1 cellular context compared by ENCODE assay signal in the genomic region with DNA sequence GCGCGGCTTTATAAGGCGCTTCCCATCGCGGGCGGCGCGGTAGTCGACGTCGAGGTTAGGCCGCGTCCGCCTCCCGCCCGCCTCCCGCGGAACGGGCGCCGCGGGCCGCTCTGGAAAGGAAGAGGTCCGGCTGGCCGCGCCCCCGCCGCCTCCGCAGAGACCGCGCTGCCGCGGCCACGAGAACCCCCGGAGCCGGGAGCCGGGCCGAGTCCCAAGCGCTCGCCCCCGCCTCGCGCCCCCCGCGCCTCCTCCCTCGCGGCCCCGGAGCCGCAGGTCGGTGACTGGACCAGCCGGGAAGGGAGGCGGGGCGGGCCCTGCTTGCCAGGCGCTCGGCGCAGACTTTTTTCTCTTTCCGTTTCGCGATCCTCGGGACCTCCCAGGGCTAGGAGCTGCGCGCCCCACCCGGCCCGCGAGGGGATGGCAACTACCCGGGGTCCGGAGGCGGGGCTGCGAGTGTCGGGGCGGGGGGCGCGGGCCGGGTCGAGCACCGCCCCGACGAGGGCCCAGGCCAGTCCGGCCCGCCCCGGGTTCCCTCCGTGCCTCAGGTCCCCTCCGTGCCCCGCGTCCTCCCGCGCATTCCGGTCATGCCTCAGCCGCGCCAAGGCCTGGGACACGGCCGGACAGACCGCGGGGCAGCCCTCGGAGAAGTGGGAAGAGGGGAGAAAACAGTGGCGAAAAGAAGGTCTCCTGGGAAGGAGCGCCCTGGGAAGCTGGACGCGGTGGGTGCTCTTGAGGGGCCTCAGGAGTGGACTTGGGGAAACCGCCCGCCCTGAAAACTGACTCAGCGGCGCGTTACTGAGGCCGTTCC.
TF ChIP-seq lines count a peak whose summit lies in the region.

No MANE protein-coding gene starts in this region.

TF ChIP-seq in A549, 52 proteins besides CTCF, POLR2A, EP300 and RAD21 (continued from another document):
- TF ChIP-seq, protein P1, sequence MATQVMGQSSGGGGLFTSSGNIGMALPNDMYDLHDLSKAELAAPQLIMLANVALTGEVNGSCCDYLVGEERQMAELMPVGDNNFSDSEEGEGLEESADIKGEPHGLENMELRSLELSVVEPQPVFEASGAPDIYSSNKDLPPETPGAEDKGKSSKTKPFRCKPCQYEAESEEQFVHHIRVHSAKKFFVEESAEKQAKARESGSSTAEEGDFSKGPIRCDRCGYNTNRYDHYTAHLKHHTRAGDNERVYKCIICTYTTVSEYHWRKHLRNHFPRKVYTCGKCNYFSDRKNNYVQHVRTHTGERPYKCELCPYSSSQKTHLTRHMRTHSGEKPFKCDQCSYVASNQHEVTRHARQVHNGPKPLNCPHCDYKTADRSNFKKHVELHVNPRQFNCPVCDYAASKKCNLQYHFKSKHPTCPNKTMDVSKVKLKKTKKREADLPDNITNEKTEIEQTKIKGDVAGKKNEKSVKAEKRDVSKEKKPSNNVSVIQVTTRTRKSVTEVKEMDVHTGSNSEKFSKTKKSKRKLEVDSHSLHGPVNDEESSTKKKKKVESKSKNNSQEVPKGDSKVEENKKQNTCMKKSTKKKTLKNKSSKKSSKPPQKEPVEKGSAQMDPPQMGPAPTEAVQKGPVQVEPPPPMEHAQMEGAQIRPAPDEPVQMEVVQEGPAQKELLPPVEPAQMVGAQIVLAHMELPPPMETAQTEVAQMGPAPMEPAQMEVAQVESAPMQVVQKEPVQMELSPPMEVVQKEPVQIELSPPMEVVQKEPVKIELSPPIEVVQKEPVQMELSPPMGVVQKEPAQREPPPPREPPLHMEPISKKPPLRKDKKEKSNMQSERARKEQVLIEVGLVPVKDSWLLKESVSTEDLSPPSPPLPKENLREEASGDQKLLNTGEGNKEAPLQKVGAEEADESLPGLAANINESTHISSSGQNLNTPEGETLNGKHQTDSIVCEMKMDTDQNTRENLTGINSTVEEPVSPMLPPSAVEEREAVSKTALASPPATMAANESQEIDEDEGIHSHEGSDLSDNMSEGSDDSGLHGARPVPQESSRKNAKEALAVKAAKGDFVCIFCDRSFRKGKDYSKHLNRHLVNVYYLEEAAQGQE (IDR thresholded peaks at IDR 0.05): no peak
- TF ChIP-seq SREBF2 (IDR thresholded peaks at IDR 0.05) (no peak), HEYL (CRISPR knock-in tag; IDR thresholded peaks at IDR 0.05) (no peak), ZNF302 (CRISPR knock-in tag; IDR thresholded peaks at IDR 0.05) (no peak)
TF ChIP-seq in A549: peak in this region for 2.
